12 cellular contexts compared by ENCODE assay signal in genomic region chrX:30196322-30196721, GRCh38. TPM values are rescaled to one million over a fixed set of nuclear protein-coding genes. Genes with fewer than 3 reads are reported as not detected.
DNase-seq lines count a peak whose midpoint lies in the region; ATAC-seq and TF ChIP-seq lines count a peak whose summit lies in the region.
"Had no signal": no experiment of that assay in that cellular context is flagged by ENCODE, and none has a peak within 500 bp of the region (broad histone marks: within the 10 kb centered on the region; RNA-seq: fewer than 3 reads in every experiment).

No MANE protein-coding gene starts in this region.

- no peaks in the 10 kb centered on the region for H3K79me1 ChIP-seq in H9 (ENCODE audit: insufficient read depth, low read depth, low read length, poor library complexity, severe bottlenecking)

- no peak overlapping the region for H2BK15ac ChIP-seq in H9 (ENCODE audit: low read depth, low read length)

- no peak overlapping the region for H4K91ac ChIP-seq in H9 (ENCODE audit: insufficient read length, low read depth, low read length)

- BruUV-seq in PC-9 (replicated peaks; lab: Mats Ljungman, UMichigan), result no TSS peak

- ATAC-seq in HG03457 (IDR thresholded peaks at IDR 0.05; ENCODE audit: unreplicated experiment), result no peak
- no peak for ATAC-seq in HG03280 (IDR thresholded peaks at IDR 0.05; ENCODE audit: unreplicated experiment)

- no peak overlapping the region for H3K23ac ChIP-seq in H9 (ENCODE audit: insufficient read length, low read depth, low read length)

- no peak overlapping the region for H4K8ac ChIP-seq in H9 (replicated peaks; ENCODE audit: insufficient read length, low read depth, low read length)

- H3K4me3 ChIP-seq in PC-9, result no peak overlapping the region
- no peak overlapping the region for H3K4me3 ChIP-seq in hepatocyte
- H3K4me3 ChIP-seq: adrenal gland had no signal

- H3K9me3 Mint-ChIP-seq in H9, result peaks cover 0 to 55% of the 10 kb centered on the region in 2 experiments; a peak in 4 of 5 replicates
- H3K9me3 Mint-ChIP-seq: activated B cell treated with CpG ODN at 0.5 μM for 24 hours had no signal

- peaks cover 2% of the 10 kb centered on the region; the same call in 1 of the 2 replicates for H3K4me1 ChIP-seq in H9 (ENCODE audit: insufficient read depth, low read length)
- no peaks in the 10 kb centered on the region for H3K4me1 ChIP-seq in PC-9 (replicated peaks; ENCODE audit: insufficient read depth)
- no peaks in the 10 kb centered on the region for H3K4me1 ChIP-seq in hepatocyte (ENCODE audit: insufficient read depth)
- H3K4me1 ChIP-seq: adrenal gland had no signal

- H4K20me1 ChIP-seq in H9 (ENCODE audit: control insufficient read depth, insufficient read depth, insufficient read length) (no peaks in the 10 kb centered on the region), PC-9 (ENCODE audit: insufficient read depth) (no peaks in the 10 kb centered on the region), hepatocyte (ENCODE audit: insufficient read depth, poor library complexity, severe bottlenecking) (no peaks in the 10 kb centered on the region)

- intact Hi-C loops in PC-9 (cut with micrococcal nuclease; ENCODE audit: unreplicated experiment), result loop anchor here (5.0 kb wide), 1 partner anchor 54 kb away; no protein-coding TSS in a partner anchor

- no peak overlapping the region for H2BK5ac ChIP-seq in H9 (ENCODE audit: insufficient read length, low read length)

- H2BK120ac ChIP-seq in H9 (ENCODE audit: low read depth, low read length, poor library complexity, severe bottlenecking), result no peak overlapping the region

- peak; percentile 21 for DNase-seq in D341Med (ENCODE audit: low spot score)
- DNase-seq in H9, result no peak
- no peak for DNase-seq in PC-9
- peak; percentile 37 for DNase-seq in hepatocyte (ENCODE audit: low spot score)
- no peak for DNase-seq in NCI-H146 (lab: John Stamatoyannopoulos, UW)
- DNase-seq in NCI-H1694 treated with DMSO at 0.1 percent for 48 hours (lab: John Stamatoyannopoulos, UW), result no peak
- DNase-seq: activated B cell treated with CpG ODN at 0.5 μM for 24 hours, MV-4-11 had no signal

- H3F3A ChIP-seq in PC-9 (ENCODE audit: insufficient read depth, low read depth), result no peaks in the 10 kb centered on the region

- H4K5ac ChIP-seq in H9 (ENCODE audit: insufficient read length, low read depth, low read length), result no peak overlapping the region

- no peak overlapping the region for H3K14ac ChIP-seq in H9 (ENCODE audit: insufficient read depth, low read length)

- no CpG with 5 or more reads among the region's 1 CpG for WGBS in H9 (ENCODE audit: extremely low coverage, insufficient read length, low lambda C conversion rate)
- WGBS in hepatocyte (ENCODE audit: low lambda C conversion rate, missing lambda C conversion rate), result 27% methylated on average over 1 of the region's 1 CpG

- TF ChIP-seq CTCF in H9 (conservative IDR thresholded peaks at IDR 0.05), result peak; percentile 65
- peak; percentile 65 for TF ChIP-seq CTCF in PC-9 (conservative IDR thresholded peaks at IDR 0.05)
- TF ChIP-seq CTCF in hepatocyte (IDR thresholded peaks at IDR 0.05; ENCODE audit: poor library complexity), result peak; percentile 42

- H3K4me2 ChIP-seq in H9 (ENCODE audit: insufficient read depth, insufficient read length, low read length), result no peak overlapping the region
- H3K4me2 ChIP-seq in PC-9, result no peak overlapping the region
- no peak overlapping the region for H3K4me2 ChIP-seq in hepatocyte

- no peak overlapping the region for H3K9ac ChIP-seq in H9 (ENCODE audit: extremely low read depth, insufficient read length, low read length)

- no peak overlapping the region for H3T11ph ChIP-seq in H9 (ENCODE audit: low read length)

- no peak overlapping the region for H3K4ac ChIP-seq in H9 (ENCODE audit: low read depth, low read length)

- H2BK12ac ChIP-seq in H9 (ENCODE audit: insufficient read length, low read depth, low read length), result no peak overlapping the region

- no peak overlapping the region for H3K27ac ChIP-seq in H9 (ENCODE audit: insufficient read length, low read depth, low read length)
- no peak overlapping the region for H3K27ac ChIP-seq in PC-9
- H3K27ac ChIP-seq in hepatocyte, result no peak overlapping the region
- H3K27ac ChIP-seq: adrenal gland had no signal

- no peaks in the 10 kb centered on the region for H3K36me3 ChIP-seq in PC-9 (ENCODE audit: low read depth)
- H3K36me3 ChIP-seq in hepatocyte (replicated peaks; ENCODE audit: insufficient read depth, low read depth), result no peaks in the 10 kb centered on the region
- H3K36me3 ChIP-seq: adrenal gland had no signal

- H3K27me3 Mint-ChIP-seq in H9 (ENCODE audit: low read depth), result no peaks in the 10 kb centered on the region

- H3K79me2 ChIP-seq in H9 (ENCODE audit: insufficient read depth, low read length) (no peaks in the 10 kb centered on the region; the same call in 1 of the 2 replicates), PC-9 (ENCODE audit: low read depth) (no peaks in the 10 kb centered on the region), hepatocyte (no peaks in the 10 kb centered on the region)

- CTCF ChIA-PET in PC-9 (lab: Charles Lee), result interaction anchor here (0.6 to 0.7 kb wide), 4 partner anchors 109 to 659 kb away, joined by 3 read pairs; no protein-coding TSS in a partner anchor

- H2BK20ac ChIP-seq in H9 (ENCODE audit: low read depth, low read length, poor library complexity, severe bottlenecking), result no peak overlapping the region

- no peaks in the 10 kb centered on the region for H3K27me3 ChIP-seq in H9 (ENCODE audit: insufficient read depth, low read length)
- H3K27me3 ChIP-seq in PC-9 (ENCODE audit: insufficient read depth, low read depth), result no peaks in the 10 kb centered on the region
- H3K27me3 ChIP-seq in hepatocyte, result no peaks in the 10 kb centered on the region

- H3K4me1 Mint-ChIP-seq in H9, result peaks cover 25 to 26% of the 10 kb centered on the region in 2 experiments
- H3K4me1 Mint-ChIP-seq: activated B cell treated with CpG ODN at 0.5 μM for 24 hours had no signal

- no peak overlapping the region for H3K18ac ChIP-seq in H9 (ENCODE audit: insufficient read length, low read depth, low read length)

- no peaks in the 10 kb centered on the region for H3K9me3 ChIP-seq in H9 (ENCODE audit: control insufficient read depth, low read depth, low read length)
- H3K9me3 ChIP-seq in PC-9 (ENCODE audit: insufficient read depth, low read depth), result no peaks in the 10 kb centered on the region
- no peaks in the 10 kb centered on the region for H3K9me3 ChIP-seq in hepatocyte (ENCODE audit: low read depth)
- H3K9me3 ChIP-seq: adrenal gland had no signal

- no peaks in the 10 kb centered on the region for H3K23me2 ChIP-seq in H9 (ENCODE audit: insufficient read length, low read depth, low read length, poor library complexity, severe bottlenecking)

- POLR2A ChIA-PET in PC-9 (lab: Charles Lee; ENCODE audit: unreplicated experiment), result no interaction called here

- no peak overlapping the region for H2AK5ac ChIP-seq in H9 (ENCODE audit: insufficient read length, low read length)

- H3K36me3 Mint-ChIP-seq in H9 (ENCODE audit: insufficient read depth in 1 of 3, low read depth in 3 of 3), result peaks cover 0 to 1% (median 0%) of the 10 kb centered on the region in 3 experiments; a peak in 3 of 7 replicates

- H3K4me3 Mint-ChIP-seq in H9, result no peak overlapping the region
- H3K4me3 Mint-ChIP-seq: activated B cell treated with CpG ODN at 0.5 μM for 24 hours had no signal

- no peak overlapping the region for H3K27ac Mint-ChIP-seq in H9
- H3K27ac Mint-ChIP-seq: activated B cell treated with CpG ODN at 0.5 μM for 24 hours had no signal

- no peak overlapping the region for H2AFZ ChIP-seq in H9 (ENCODE audit: low read length)
- H2AFZ ChIP-seq in PC-9, result no peak overlapping the region
- no peak overlapping the region for H2AFZ ChIP-seq in hepatocyte

- no peak overlapping the region for H3K56ac ChIP-seq in H9 (ENCODE audit: insufficient read length, low read depth, low read length)

- H3K9me2 ChIP-seq in PC-9 (ENCODE audit: insufficient read depth) (no peaks in the 10 kb centered on the region), hepatocyte (replicated peaks; ENCODE audit: insufficient read depth) (no peaks in the 10 kb centered on the region)

RNA-seq across cellular contexts. Expression of gene MAGEB2, which starts 19.0 kb away (rescaled TPM):
- total RNA-seq in H9 (2021) (0.13 and 0.18 TPM in 2 replicates), PC-9 (2021) (not detected in 2 replicates), hepatocyte (not detected in 2 replicates)
- not detected in 2 replicates for polyA plus RNA-seq in hepatocyte
- total RNA-seq: activated B cell treated with CpG ODN at 0.5 μM for 24 hours had no signal
- polyA plus RNA-seq: adrenal gland had no signal

RNA-seq across cellular contexts. Expression of gene MAGEB3, which starts 34.1 kb away (rescaled TPM):
- total RNA-seq in H9 (2021) (not detected in 2 replicates), PC-9 (2021) (not detected in 2 replicates), hepatocyte (not detected in 2 replicates)
- polyA plus RNA-seq in hepatocyte, result not detected in 2 replicates
- total RNA-seq: activated B cell treated with CpG ODN at 0.5 μM for 24 hours had no signal

RNA-seq across cellular contexts. Expression of gene MAGEB4, which starts 45.5 kb away (rescaled TPM):
- 0.11 TPM in 1 of 2 replicates, not detected in the other for total RNA-seq in H9 (2021)
- not detected in 2 replicates for total RNA-seq in PC-9 (2021)
- total RNA-seq in hepatocyte, result not detected in 2 replicates
- polyA plus RNA-seq in hepatocyte, result not detected in 2 replicates
- total RNA-seq: activated B cell treated with CpG ODN at 0.5 μM for 24 hours, adrenal gland, Daoy had no signal
- polyA plus RNA-seq: adrenal gland had no signal

RNA-seq across cellular contexts. Expression of gene MAGEB1, which starts 50.6 kb away (rescaled TPM):
- total RNA-seq in H9 (2021), result 0.17 and 0.18 TPM in 2 replicates
- total RNA-seq in PC-9 (2021), result not detected in 2 replicates
- total RNA-seq in hepatocyte, result not detected in 2 replicates
- not detected in 2 replicates for polyA plus RNA-seq in hepatocyte
- total RNA-seq: activated B cell treated with CpG ODN at 0.5 μM for 24 hours, adrenal gland had no signal
- polyA plus RNA-seq: adrenal gland had no signal

Comparison
In these comparisons a context has a peak if more than half of its experiments do, and no peak if none do; other contexts are left out.
1. DNase-seq: peak in D341Med (single experiment) and hepatocyte (single experiment); none in H9 (single experiment), PC-9 (0 of 2), NCI-H146 (single experiment) and NCI-H1694 treated with DMSO at 0.1 percent for 48 hours (single experiment).
2. Peak in every context shown above with its lines, with median percentiles within 50 percentile points of each other: CTCF ChIP-seq.